ENCODE assay signal across 9 cellular contexts in the genomic region with DNA sequence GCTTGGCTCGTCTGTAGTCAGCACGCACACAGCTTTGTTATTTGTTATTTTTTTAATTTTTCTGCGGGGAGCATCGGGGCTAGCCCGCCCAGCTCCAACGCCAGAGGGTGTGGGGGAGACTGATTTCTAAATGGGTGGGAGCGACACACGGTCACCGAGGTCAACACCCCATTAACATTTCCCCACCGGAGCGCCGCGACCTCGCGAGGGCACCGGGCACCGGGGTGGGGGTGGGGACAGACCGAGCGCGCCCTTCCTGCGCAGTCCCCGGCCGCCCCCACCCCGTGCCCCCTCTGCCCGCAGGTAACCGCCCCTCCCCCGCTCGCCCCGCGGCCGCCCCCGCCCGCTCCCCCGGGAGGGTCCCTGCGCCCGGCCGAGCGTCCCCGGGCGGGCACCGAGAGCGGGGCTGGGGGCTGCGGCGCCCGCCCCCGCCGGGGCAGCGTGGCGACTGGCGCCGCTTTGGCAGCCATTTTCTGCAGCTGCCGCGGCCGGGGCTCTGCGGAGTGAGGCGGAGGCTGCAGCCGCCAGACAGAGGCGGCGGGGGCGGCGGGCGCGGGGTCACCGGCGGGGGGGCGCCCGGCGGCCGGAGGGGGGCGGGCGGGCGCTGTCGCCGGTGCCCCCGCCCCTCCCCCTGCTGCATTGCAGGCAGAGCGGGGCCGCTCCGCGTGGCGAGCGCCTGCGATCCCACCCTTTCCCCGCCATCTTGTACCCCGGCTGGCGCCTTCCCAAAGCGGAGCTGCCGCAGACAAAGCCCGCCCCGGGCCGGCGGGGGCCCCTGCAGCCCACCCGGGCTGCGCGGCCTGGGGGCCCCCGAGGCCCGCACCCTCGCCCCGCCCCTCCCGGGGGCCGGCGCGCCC. TPM values are rescaled to one million over a fixed set of nuclear protein-coding genes. Genes with fewer than 3 reads are reported as not detected.
DNase-seq lines count a peak whose midpoint lies in the region; ATAC-seq, FAIRE-seq and TF ChIP-seq lines count a peak whose summit lies in the region.
"Had no signal": no experiment of that assay in that cellular context is flagged by ENCODE, and none has a peak within 500 bp of the region (broad histone marks: within the 10 kb centered on the region; RNA-seq: fewer than 3 reads in every experiment).

No MANE protein-coding gene starts in this region.

- peak overlapping the region; percentile 80 to 86 (median 80) for H3K4me3 Mint-ChIP-seq in nephron

- DNase-seq in D341Med (ENCODE audit: low spot score) (peak; percentile 91), NCI-H146 (lab: John Stamatoyannopoulos, UW) (peak; percentile 60), K562 (ENCODE audit: extremely low read depth in 1 of 4, low spot score in 3 of 4) (peak; percentile 61 to 86 (median 77)), NOMO-1 (lab: John Stamatoyannopoulos, UW; ENCODE audit: unreplicated experiment in 2 of 2) (no peak), GM10248 (ENCODE audit: extremely low spot score) (no peak)
- DNase-seq in stimulated activated CD4-positive, alpha-beta T cell treated with anti-CD3 and anti-CD28 coated beads, Interleukin-1b, Interleukin-23, amount 100 ng/mL, for 48 hours, result no peak
- DNase-seq: central memory CD4-positive, alpha-beta T cell had no signal

- H3K36me3 Mint-ChIP-seq in nephron (ENCODE audit: low read depth), result no peaks in the 10 kb centered on the region

- peak overlapping the region; percentile 66 to 88 for H3K9ac ChIP-seq in K562 (ENCODE audit: insufficient read depth in 1 of 2, low read depth in 2 of 2, low read length in 2 of 2)

- peak overlapping the region; percentile 48; the same call in 1 of the 2 replicates for H3K4me2 ChIP-seq in K562 (ENCODE audit: insufficient read depth, low read length)

- peaks cover 30 to 73% of the 10 kb centered on the region in 2 experiments for H3K4me1 ChIP-seq in K562 (replicated peaks in 1 of 2; ENCODE audit: control insufficient read depth in 2 of 2, insufficient read depth in 2 of 2, low read length in 2 of 2)

- H3K79me2 ChIP-seq in K562 (ENCODE audit: control insufficient read depth, insufficient read depth, low read length), result no peaks in the 10 kb centered on the region

- POLR2A ChIA-PET in K562 (lab: Yijun Ruan, JAX), result interaction anchor here (0.6 to 18.8 kb wide), 7 partner anchors 9 to 335 kb away, joined by 3 to 386 read pairs (median 3); partner anchors contain the start of gene CBX4
- POLR2A ChIA-PET in GM10248 (lab: Yijun Ruan, JAX), result interaction anchor here (0.6 kb wide), 1 partner anchor 887 kb away, joined by 4 read pairs; no protein-coding TSS in a partner anchor

- ATAC-seq in K562, result no peak
- no peak for ATAC-seq in GM21619 (IDR thresholded peaks at IDR 0.05; ENCODE audit: unreplicated experiment)

- peak overlapping the region; percentile 84 for H3K27ac ChIP-seq in K562 (ENCODE audit: extremely low read depth, low read depth, low read length)

- CTCF ChIA-PET in K562 (lab: Yijun Ruan, JAX; ENCODE audit: low intra/inter-chr PET ratio) (no interaction called here), GM10248 (lab: Yijun Ruan, JAX) (interaction anchor here (0.8 to 4.0 kb wide), 9 partner anchors 8 to 68 kb away, joined by 3 to 28 read pairs (median 4); partner anchors contain the start of gene CBX4)

- no peak for TF ChIP-seq POLR2A in K562 (conservative IDR thresholded peaks at IDR 0.05)

- no peaks in the 10 kb centered on the region for H3K9me3 Mint-ChIP-seq in nephron

- peaks cover 85% of the 10 kb centered on the region for H3K27me3 Mint-ChIP-seq in nephron (ENCODE audit: low read depth)

- H3K36me3 ChIP-seq in K562 (ENCODE audit: control insufficient read depth, insufficient read depth, low read length), result no peaks in the 10 kb centered on the region

- H3K4me3 ChIP-seq in K562, result 0 out of 2 replicates have a peak overlapping the region, but pooled peaks have one; percentile 16

- intact Hi-C loops in K562 (cut with micrococcal nuclease), result loop anchor here (5.0 kb wide), 1 partner anchor 179 kb away; no protein-coding TSS in a partner anchor

- BruUV-seq in K562 (replicated peaks; lab: Mats Ljungman, UMichigan), result no TSS peak

- no peaks in the 10 kb centered on the region for H3K9me3 ChIP-seq in K562 (replicated peaks; ENCODE audit: control insufficient read depth, insufficient read depth, low read depth, low read length)

- H3K9me1 ChIP-seq in K562 (ENCODE audit: control insufficient read depth, insufficient read depth, low read length), result no peaks in the 10 kb centered on the region

- peaks cover 31% of the 10 kb centered on the region for H3K4me1 Mint-ChIP-seq in nephron

- FAIRE-seq in K562 (lab: Jason Lieb, UNC), result no peak

- no peak for TF ChIP-seq EP300 in K562 (IDR thresholded peaks at IDR 0.05; ENCODE audit: low read length)

- H3K27ac Mint-ChIP-seq in nephron, result peak overlapping the region; percentile 46 to 93 (median 75)

- no peaks in the 10 kb centered on the region for H4K20me1 ChIP-seq in K562 (replicated peaks; ENCODE audit: control insufficient read depth, insufficient read depth, low read length)

- 3% methylated on average over 27 of the region's 102 CpGs for WGBS in K562 (ENCODE audit: insufficient coverage, low coverage, missing lambda C conversion rate)

- no peaks in the 10 kb centered on the region for H3K27me3 ChIP-seq in K562 (ENCODE audit: control insufficient read depth in 2 of 2, insufficient read depth in 2 of 2, low read length in 2 of 2)

- TF ChIP-seq CTCF in K562 (IDR thresholded peaks at IDR 0.05 in 2 of 3, conservative IDR thresholded peaks at IDR 0.05 in 1 of 3; ENCODE audit: insufficient read depth in 2 of 3, low read depth in 1 of 3, low read length in 3 of 3) (0 out of 6 replicates have a peak, but pooled peaks of 1 of the 3 experiments have one; percentile 1), nephron (IDR thresholded peaks at IDR 0.05; ENCODE audit: unreplicated experiment in 3 of 3) (no peak), GM10248 (IDR thresholded peaks at IDR 0.05; ENCODE audit: control extremely low read depth, extremely low read depth, low read depth, missing control alignments) (no peak)

- in situ Hi-C loops in K562 (cut with MboI), result no loop called here

- H2AFZ ChIP-seq in K562 (ENCODE audit: low read depth, low read length), result peak overlapping the region; percentile 77

- TF ChIP-seq RAD21 in K562 (CRISPR knock-in tag; conservative IDR thresholded peaks at IDR 0.05 in 1 of 2, IDR thresholded peaks at IDR 0.05 in 1 of 2), result 0 out of 4 replicates have a peak, but pooled peaks of 1 of the 2 experiments have one; percentile 2

RNA-seq across cellular contexts. Expression of gene CBX8, which starts 16.3 kb away (rescaled TPM):
- 2.1 and 2.7 TPM in 2 replicates for total RNA-seq in K562 (2011; cell fraction: chromatin; rRNA removed; ENCODE audit: low replicate concordance)
- total RNA-seq in K562 (2011; cell fraction: nucleolus; rRNA removed), result 2.3 and 2.9 TPM in 2 replicates
- 2.0 and 2.7 TPM in 2 replicates for total RNA-seq in K562 (2011; cell fraction: nucleoplasm; rRNA removed)
- total RNA-seq in K562 (2014; rRNA removed) (4.9 and 7.1 TPM in 2 replicates), K562 (2014; rRNA removed; fragmentation: Illumina TruSeq; extraction: Trizol) (1.8 and 1.9 TPM in 2 replicates), K562 (2015; rRNA removed; fragmentation: Illumina TruSeq; extraction: Trizol) (6.6 and 6.7 TPM in 2 replicates), K562 (2021) (11.9 and 12.0 TPM in 2 replicates)
- polyA plus RNA-seq in K562 (2011; rRNA removed) (0.52 and 0.72 TPM in 2 replicates), K562 (2014; fragmentation: Illumina TruSeq; extraction: Trizol) (2.6 and 3.4 TPM in 2 replicates), K562 (2014; fragmentation: Nextera tagmentation; extraction: Ambion mirVana) (under 1 TPM; 0.08 to 0.21 TPM), K562 (2014; rRNA removed) (4.7 and 6.7 TPM in 2 replicates)
- 0.80 and 1.1 TPM in 2 replicates for polyA plus RNA-seq in K562 (2011; cell fraction: cytosol; rRNA removed)
- polyA plus RNA-seq in K562 (2011; cell fraction: nucleus; rRNA removed), result 2.4 and 2.6 TPM in 2 replicates
- 5.7 and 8.8 TPM in 2 replicates for polyA plus RNA-seq in K562 (2012)
- polyA minus RNA-seq in K562 (2011; rRNA and poly(A)+ RNA removed), result 0.45 and 0.56 TPM in 2 replicates
- 0.86 and 2.7 TPM in 2 replicates for polyA minus RNA-seq in K562 (2011; cell fraction: cytosol; rRNA and poly(A)+ RNA removed)
- 0.67 and 2.1 TPM in 2 replicates for polyA minus RNA-seq in K562 (2011; cell fraction: nucleus; rRNA and poly(A)+ RNA removed)

RNA-seq across cellular contexts. Expression of gene CBX4, which starts 26.0 kb away (rescaled TPM):
- total RNA-seq in K562 (2011; cell fraction: chromatin; rRNA removed; ENCODE audit: low replicate concordance), result 13.6 and 28.0 TPM in 2 replicates
- 26.3 and 29.6 TPM in 2 replicates for total RNA-seq in K562 (2011; cell fraction: nucleolus; rRNA removed)
- 11.0 and 15.7 TPM in 2 replicates for total RNA-seq in K562 (2011; cell fraction: nucleoplasm; rRNA removed)
- total RNA-seq in K562 (2014; rRNA removed) (42.3 and 42.4 TPM in 2 replicates), K562 (2014; rRNA removed; fragmentation: Illumina TruSeq; extraction: Trizol) (4.4 and 4.7 TPM in 2 replicates), K562 (2015; rRNA removed; fragmentation: Illumina TruSeq; extraction: Trizol) (13.5 and 14.7 TPM in 2 replicates), K562 (2021) (48.5 and 50.5 TPM in 2 replicates)
- polyA plus RNA-seq in K562 (2011; rRNA removed) (7.8 and 13.5 TPM in 2 replicates), K562 (2014; fragmentation: Illumina TruSeq; extraction: Trizol) (10.0 and 16.4 TPM in 2 replicates), K562 (2014; fragmentation: Nextera tagmentation; extraction: Ambion mirVana) (1 to 10 TPM in 1 of 2 experiments, under 1 TPM in 1; 0.98 to 1.1 TPM), K562 (2014; rRNA removed) (34.8 and 40.7 TPM in 2 replicates)
- polyA plus RNA-seq in K562 (2011; cell fraction: cytosol; rRNA removed), result 12.6 and 29.1 TPM in 2 replicates
- 23.9 and 38.8 TPM in 2 replicates for polyA plus RNA-seq in K562 (2011; cell fraction: nucleus; rRNA removed)
- 22.9 and 60.2 TPM in 2 replicates for polyA plus RNA-seq in K562 (2012)
- 7.2 and 7.6 TPM in 2 replicates for polyA minus RNA-seq in K562 (2011; rRNA and poly(A)+ RNA removed)
- polyA minus RNA-seq in K562 (2011; cell fraction: cytosol; rRNA and poly(A)+ RNA removed), result 18.7 and 24.1 TPM in 2 replicates
- polyA minus RNA-seq in K562 (2011; cell fraction: nucleus; rRNA and poly(A)+ RNA removed), result 12.4 and 16.4 TPM in 2 replicates

RNA-seq across cellular contexts. Expression of gene CBX2, which starts 35.2 kb away (rescaled TPM):
- total RNA-seq in K562 (2011; cell fraction: chromatin; rRNA removed; ENCODE audit: low replicate concordance), result 20.1 and 55.7 TPM in 2 replicates
- total RNA-seq in K562 (2011; cell fraction: nucleolus; rRNA removed), result 37.1 and 52.4 TPM in 2 replicates
- total RNA-seq in K562 (2011; cell fraction: nucleoplasm; rRNA removed), result 27.8 and 34.1 TPM in 2 replicates
- 18.2 and 23.6 TPM in 2 replicates for total RNA-seq in K562 (2014; rRNA removed)
- total RNA-seq in K562 (2014; rRNA removed; fragmentation: Illumina TruSeq; extraction: Trizol), result 6.9 and 8.4 TPM in 2 replicates
- total RNA-seq in K562 (2015; rRNA removed; fragmentation: Illumina TruSeq; extraction: Trizol), result 16.5 and 18.1 TPM in 2 replicates
- 26.9 and 28.5 TPM in 2 replicates for total RNA-seq in K562 (2021)
- 13.9 and 18.3 TPM in 2 replicates for polyA plus RNA-seq in K562 (2011; rRNA removed)
- 17.2 and 30.0 TPM in 2 replicates for polyA plus RNA-seq in K562 (2011; cell fraction: cytosol; rRNA removed)
- 35.0 and 55.5 TPM in 2 replicates for polyA plus RNA-seq in K562 (2011; cell fraction: nucleus; rRNA removed)
- 13.0 and 18.6 TPM in 2 replicates for polyA plus RNA-seq in K562 (2012)
- 13.9 and 16.9 TPM in 2 replicates for polyA plus RNA-seq in K562 (2014; fragmentation: Illumina TruSeq; extraction: Trizol)
- polyA plus RNA-seq in K562 (2014; fragmentation: Nextera tagmentation; extraction: Ambion mirVana), result 1 to 10 TPM in 1 of 2 experiments, under 1 TPM in 1; 0.66 to 1.0 TPM
- 17.4 and 18.4 TPM in 2 replicates for polyA plus RNA-seq in K562 (2014; rRNA removed)
- 10.0 and 14.9 TPM in 2 replicates for polyA minus RNA-seq in K562 (2011; rRNA and poly(A)+ RNA removed)
- 20.6 and 24.0 TPM in 2 replicates for polyA minus RNA-seq in K562 (2011; cell fraction: cytosol; rRNA and poly(A)+ RNA removed)
- 18.0 and 19.1 TPM in 2 replicates for polyA minus RNA-seq in K562 (2011; cell fraction: nucleus; rRNA and poly(A)+ RNA removed)

Comparison
In these comparisons a context has a peak if more than half of its experiments do, and no peak if none do; other contexts are left out.
1. DNase-seq: peak in D341Med (single experiment), NCI-H146 (single experiment) and K562 (4 of 4); none in NOMO-1 (0 of 2), GM10248 (single experiment) and stimulated activated CD4-positive, alpha-beta T cell treated with anti-CD3 and anti-CD28 coated beads, Interleukin-1b, Interleukin-23, amount 100 ng/mL, for 48 hours (single experiment).